In genomic region chr11:110147965-110148709, GRCh38 we compare ENCODE assay signal across 12 cellular contexts. TPM values are rescaled to one million over a fixed set of nuclear protein-coding genes. Genes with fewer than 3 reads are reported as not detected.
DNase-seq lines count a peak whose midpoint lies in the region; ATAC-seq and TF ChIP-seq lines count a peak whose summit lies in the region.
"Had no signal": no experiment of that assay in that cellular context is flagged by ENCODE, and none has a peak within 500 bp of the region (broad histone marks: within the 10 kb centered on the region; RNA-seq: fewer than 3 reads in every experiment).

No MANE protein-coding gene starts in this region.

- peak overlapping the region; percentile 97 for H3K27ac ChIP-seq in brain microvascular endothelial cell
- H3K27ac ChIP-seq in esophagus squamous epithelium, result no peak overlapping the region

- intact Hi-C loops in esophagus squamous epithelium (cut with DNase I), result no loop called here

- DNase-seq in AG20443 (ENCODE audit: low spot score) (peak; percentile 50), KBM-7 (peak; percentile 38), brain microvascular endothelial cell (peak; percentile 87), kidney glomerular epithelial cell (lab: John Stamatoyannopoulos, UW) (peak; percentile 26), esophagus squamous epithelium (lab: John Stamatoyannopoulos, UW) (no peak), NCI-H1092 treated with DMSO at 0.1 percent for 48 hours (lab: John Stamatoyannopoulos, UW) (no peak), NCI-H146 (lab: John Stamatoyannopoulos, UW) (no peak)
- DNase-seq: Caco-2, islet precursor cell, NCI-H2107, nucleus accumbens had no signal

- no peak overlapping the region for H3K4me3 ChIP-seq in brain microvascular endothelial cell (ENCODE audit: low read depth, low read length)
- no peak overlapping the region for H3K4me3 ChIP-seq in esophagus squamous epithelium

- no peak for TF ChIP-seq CTCF in brain microvascular endothelial cell (IDR thresholded peaks at IDR 0.05; ENCODE audit: low read depth, low read length, missing control alignments)
- TF ChIP-seq CTCF in esophagus squamous epithelium (IDR thresholded peaks at IDR 0.05), result no peak

- no peak for ATAC-seq in HG03460 (IDR thresholded peaks at IDR 0.05; ENCODE audit: unreplicated experiment)

- no peak for TF ChIP-seq POLR2A in esophagus squamous epithelium (IDR thresholded peaks at IDR 0.05)

- 54 to 61% methylated on average over 3 of the region's 3 CpGs for WGBS in esophagus squamous epithelium, 2 donors

- H3K9me3 ChIP-seq in esophagus squamous epithelium, result no peaks in the 10 kb centered on the region
- H3K9me3 ChIP-seq: Caco-2 had no signal

- peaks cover 0 to 11% (median 10%) of the 10 kb centered on the region in 3 donors for H3K4me1 ChIP-seq in esophagus squamous epithelium
- H3K4me1 ChIP-seq: Caco-2 had no signal

- in situ Hi-C loops in KBM-7 (cut with MboI; ENCODE audit: low pct_unique_long_range_greater_than_20kb, low sequenced_read_pairs) (no loop called here), brain microvascular endothelial cell (cut with HindIII; ENCODE audit: low pct_ligation_motif_present, low sequenced_read_pairs) (no loop called here)

- H3K36me3 ChIP-seq in brain microvascular endothelial cell (replicated peaks), result peaks cover 3% of the 10 kb centered on the region
- H3K36me3 ChIP-seq in esophagus squamous epithelium, result no peaks in the 10 kb centered on the region

- H3K27me3 ChIP-seq in brain microvascular endothelial cell (replicated peaks) (no peaks in the 10 kb centered on the region), esophagus squamous epithelium (no peaks in the 10 kb centered on the region)

RNA-seq across cellular contexts. Expression of gene ZC3H12C, which starts 54.9 kb away (rescaled TPM):
- total RNA-seq in esophagus squamous epithelium, result 10 to 100 TPM in 1 of 4 donors, 1 to 10 TPM in 3; 5.5 to 10.1 (median 7.8) TPM

Comparison
In these comparisons a context has a peak if more than half of its experiments do, and no peak if none do; other contexts are left out.
1. DNase-seq: peak in AG20443 (single experiment), KBM-7 (single experiment), brain microvascular endothelial cell (single experiment) and kidney glomerular epithelial cell (single experiment); none in esophagus squamous epithelium (single experiment), NCI-H1092 treated with DMSO at 0.1 percent for 48 hours (single experiment) and NCI-H146 (single experiment).